1 cellular context compared by ENCODE assay signal in the genomic region with DNA sequence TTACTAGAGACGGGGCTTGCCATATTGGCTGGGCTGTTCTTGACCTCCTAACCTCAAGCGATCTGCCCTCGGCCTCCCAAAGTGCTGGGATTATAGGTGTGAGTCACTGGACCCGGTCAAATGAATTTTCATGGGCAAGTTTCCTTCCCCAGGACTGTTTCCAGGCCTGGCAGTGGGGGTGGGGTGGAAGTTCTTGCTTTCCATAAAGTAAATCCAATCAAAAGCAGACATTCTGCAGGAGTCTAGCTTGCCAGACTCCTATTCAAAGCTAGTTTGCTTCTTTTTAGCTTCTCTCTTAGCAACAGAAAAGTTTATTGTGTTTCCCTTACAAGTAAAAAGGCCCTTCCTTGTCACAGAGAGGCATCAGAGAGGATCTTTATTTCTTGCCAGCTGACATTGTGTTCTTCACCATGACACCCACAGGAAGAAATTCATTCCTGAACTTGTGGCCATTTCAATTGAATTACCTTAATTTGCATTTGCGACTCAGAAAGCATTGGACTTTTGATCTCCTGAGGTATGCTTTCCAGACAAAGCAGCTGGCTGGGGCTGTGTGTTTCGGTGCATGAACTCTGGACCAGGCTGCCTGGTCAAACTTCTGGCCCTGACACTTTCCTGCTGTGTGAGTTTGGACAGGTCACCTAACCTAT.
TF ChIP-seq lines count a peak whose summit lies in the region.

No MANE protein-coding gene starts in this region.

TF ChIP-seq in HepG2, 621 proteins besides CTCF, POLR2A, EP300 and RAD21 (continued from another document and continues in another):
- TF ChIP-seq, protein P1, sequence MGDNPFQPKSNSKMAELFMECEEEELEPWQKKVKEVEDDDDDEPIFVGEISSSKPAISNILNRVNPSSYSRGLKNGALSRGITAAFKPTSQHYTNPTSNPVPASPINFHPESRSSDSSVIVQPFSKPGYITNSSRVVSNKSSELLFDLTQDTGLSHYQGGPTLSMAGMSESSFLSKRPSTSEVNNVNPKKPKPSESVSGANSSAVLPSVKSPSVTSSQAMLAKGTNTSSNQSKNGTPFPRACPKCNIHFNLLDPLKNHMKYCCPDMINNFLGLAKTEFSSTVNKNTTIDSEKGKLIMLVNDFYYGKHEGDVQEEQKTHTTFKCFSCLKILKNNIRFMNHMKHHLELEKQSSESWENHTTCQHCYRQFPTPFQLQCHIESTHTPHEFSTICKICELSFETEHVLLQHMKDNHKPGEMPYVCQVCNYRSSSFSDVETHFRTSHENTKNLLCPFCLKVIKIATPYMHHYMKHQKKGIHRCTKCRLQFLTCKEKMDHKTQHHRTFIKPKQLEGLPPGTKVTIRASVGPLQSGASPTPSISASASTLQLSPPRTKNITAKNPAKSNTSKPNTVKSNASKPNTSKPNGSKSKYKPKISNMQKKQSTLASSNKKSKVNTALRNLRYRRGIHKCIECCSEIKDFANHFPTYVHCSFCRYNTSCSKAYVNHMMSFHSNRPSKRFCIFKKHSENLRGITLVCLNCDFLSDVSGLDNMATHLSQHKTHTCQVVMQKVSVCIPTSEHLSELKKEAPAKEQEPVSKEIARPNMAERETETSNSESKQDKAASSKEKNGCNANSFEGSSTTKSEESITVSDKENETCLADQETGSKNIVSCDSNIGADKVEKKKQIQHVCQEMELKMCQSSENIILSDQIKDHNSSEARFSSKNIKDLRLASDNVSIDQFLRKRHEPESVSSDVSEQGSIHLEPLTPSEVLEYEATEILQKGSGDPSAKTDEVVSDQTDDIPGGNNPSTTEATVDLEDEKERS (CRISPR knock-in tag; IDR thresholded peaks at IDR 0.05): peak; percentile 71; the same call in 1 of the 2 replicates
- TF ChIP-seq SOX6 (IDR thresholded peaks at IDR 0.05) (no peak), SOX6 (CRISPR knock-in tag; IDR thresholded peaks at IDR 0.05) (peak; percentile 76), THYN1 (CRISPR knock-in tag; IDR thresholded peaks at IDR 0.05; ENCODE audit: borderline replicate concordance, low read depth) (no peak), IKZF1 (IDR thresholded peaks at IDR 0.05) (no peak), RCOR2 (CRISPR knock-in tag; IDR thresholded peaks at IDR 0.05) (no peak), ZNF331 (CRISPR knock-in tag; IDR thresholded peaks at IDR 0.05) (0 out of 2 replicates have a peak, but pooled peaks have one; percentile 25), SKI (IDR thresholded peaks at IDR 0.05; ENCODE audit: partially characterized antibody) (peak; percentile 69), MZF1 (CRISPR knock-in tag; IDR thresholded peaks at IDR 0.05; ENCODE audit: borderline replicate concordance) (no peak), ZFX (CRISPR knock-in tag; IDR thresholded peaks at IDR 0.05; ENCODE audit: low read depth) (peak; percentile 26; the same call in 1 of the 2 replicates), MIXL1 (CRISPR knock-in tag; IDR thresholded peaks at IDR 0.05) (peak; percentile 63; the same call in 1 of the 2 replicates), RXRB (CRISPR knock-in tag; IDR thresholded peaks at IDR 0.05; ENCODE audit: borderline replicate concordance) (peak; percentile 52; the same call in 1 of the 2 replicates), ZNF263 (CRISPR knock-in tag; IDR thresholded peaks at IDR 0.05) (no peak), SP5 (CRISPR knock-in tag; IDR thresholded peaks at IDR 0.05; ENCODE audit: borderline replicate concordance, low read depth) (no peak), MXI1 (IDR thresholded peaks at IDR 0.05; ENCODE audit: borderline replicate concordance, low read depth, low read length) (no peak), NONO (IDR thresholded peaks at IDR 0.05) (no peak), NONO (CRISPR knock-in tag; conservative IDR thresholded peaks at IDR 0.05) (peak; percentile 18; the same call in 1 of the 2 replicates), PRPF4 (IDR thresholded peaks at IDR 0.05; ENCODE audit: low read depth, low read length, poor library complexity, severe bottlenecking) (no peak), GABPA (IDR thresholded peaks at IDR 0.05; ENCODE audit: low read depth, low read length) (no peak), GABPA (CRISPR knock-in tag; IDR thresholded peaks at IDR 0.05; ENCODE audit: low read depth) (no peak), ASH2L (IDR thresholded peaks at IDR 0.05; ENCODE audit: insufficient read length, low read depth, low read length) (peak; percentile 66), HOXA3 (CRISPR knock-in tag; IDR thresholded peaks at IDR 0.05) (no peak), BCL6 (CRISPR knock-in tag; IDR thresholded peaks at IDR 0.05) (peak; percentile 75), POGZ (CRISPR knock-in tag; IDR thresholded peaks at IDR 0.05) (peak; percentile 41; the same call in 1 of the 2 replicates), CHD4 (IDR thresholded peaks at IDR 0.05; ENCODE audit: borderline replicate concordance, low read length) (no peak), ZNF746 (CRISPR knock-in tag; IDR thresholded peaks at IDR 0.05) (no peak), RARA (CRISPR knock-in tag; IDR thresholded peaks at IDR 0.05) (peak; percentile 58)
- TF ChIP-seq, protein P2, sequence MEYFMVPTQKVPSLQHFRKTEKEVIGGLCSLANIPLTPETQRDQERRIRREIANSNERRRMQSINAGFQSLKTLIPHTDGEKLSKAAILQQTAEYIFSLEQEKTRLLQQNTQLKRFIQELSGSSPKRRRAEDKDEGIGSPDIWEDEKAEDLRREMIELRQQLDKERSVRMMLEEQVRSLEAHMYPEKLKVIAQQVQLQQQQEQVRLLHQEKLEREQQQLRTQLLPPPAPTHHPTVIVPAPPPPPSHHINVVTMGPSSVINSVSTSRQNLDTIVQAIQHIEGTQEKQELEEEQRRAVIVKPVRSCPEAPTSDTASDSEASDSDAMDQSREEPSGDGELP (IDR thresholded peaks at IDR 0.05; ENCODE audit: borderline replicate concordance, low read depth): peak; percentile 89
- TF ChIP-seq, protein P3, sequence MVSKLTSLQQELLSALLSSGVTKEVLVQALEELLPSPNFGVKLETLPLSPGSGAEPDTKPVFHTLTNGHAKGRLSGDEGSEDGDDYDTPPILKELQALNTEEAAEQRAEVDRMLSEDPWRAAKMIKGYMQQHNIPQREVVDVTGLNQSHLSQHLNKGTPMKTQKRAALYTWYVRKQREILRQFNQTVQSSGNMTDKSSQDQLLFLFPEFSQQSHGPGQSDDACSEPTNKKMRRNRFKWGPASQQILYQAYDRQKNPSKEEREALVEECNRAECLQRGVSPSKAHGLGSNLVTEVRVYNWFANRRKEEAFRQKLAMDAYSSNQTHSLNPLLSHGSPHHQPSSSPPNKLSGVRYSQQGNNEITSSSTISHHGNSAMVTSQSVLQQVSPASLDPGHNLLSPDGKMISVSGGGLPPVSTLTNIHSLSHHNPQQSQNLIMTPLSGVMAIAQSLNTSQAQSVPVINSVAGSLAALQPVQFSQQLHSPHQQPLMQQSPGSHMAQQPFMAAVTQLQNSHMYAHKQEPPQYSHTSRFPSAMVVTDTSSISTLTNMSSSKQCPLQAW (CRISPR knock-in tag; IDR thresholded peaks at IDR 0.05): 0 out of 2 replicates have a peak, but pooled peaks have one; percentile 12
- TF ChIP-seq, protein P4, sequence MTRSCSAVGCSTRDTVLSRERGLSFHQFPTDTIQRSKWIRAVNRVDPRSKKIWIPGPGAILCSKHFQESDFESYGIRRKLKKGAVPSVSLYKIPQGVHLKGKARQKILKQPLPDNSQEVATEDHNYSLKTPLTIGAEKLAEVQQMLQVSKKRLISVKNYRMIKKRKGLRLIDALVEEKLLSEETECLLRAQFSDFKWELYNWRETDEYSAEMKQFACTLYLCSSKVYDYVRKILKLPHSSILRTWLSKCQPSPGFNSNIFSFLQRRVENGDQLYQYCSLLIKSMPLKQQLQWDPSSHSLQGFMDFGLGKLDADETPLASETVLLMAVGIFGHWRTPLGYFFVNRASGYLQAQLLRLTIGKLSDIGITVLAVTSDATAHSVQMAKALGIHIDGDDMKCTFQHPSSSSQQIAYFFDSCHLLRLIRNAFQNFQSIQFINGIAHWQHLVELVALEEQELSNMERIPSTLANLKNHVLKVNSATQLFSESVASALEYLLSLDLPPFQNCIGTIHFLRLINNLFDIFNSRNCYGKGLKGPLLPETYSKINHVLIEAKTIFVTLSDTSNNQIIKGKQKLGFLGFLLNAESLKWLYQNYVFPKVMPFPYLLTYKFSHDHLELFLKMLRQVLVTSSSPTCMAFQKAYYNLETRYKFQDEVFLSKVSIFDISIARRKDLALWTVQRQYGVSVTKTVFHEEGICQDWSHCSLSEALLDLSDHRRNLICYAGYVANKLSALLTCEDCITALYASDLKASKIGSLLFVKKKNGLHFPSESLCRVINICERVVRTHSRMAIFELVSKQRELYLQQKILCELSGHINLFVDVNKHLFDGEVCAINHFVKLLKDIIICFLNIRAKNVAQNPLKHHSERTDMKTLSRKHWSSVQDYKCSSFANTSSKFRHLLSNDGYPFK (CRISPR knock-in tag; IDR thresholded peaks at IDR 0.05; ENCODE audit: borderline replicate concordance): no peak
- TF ChIP-seq, protein P5, sequence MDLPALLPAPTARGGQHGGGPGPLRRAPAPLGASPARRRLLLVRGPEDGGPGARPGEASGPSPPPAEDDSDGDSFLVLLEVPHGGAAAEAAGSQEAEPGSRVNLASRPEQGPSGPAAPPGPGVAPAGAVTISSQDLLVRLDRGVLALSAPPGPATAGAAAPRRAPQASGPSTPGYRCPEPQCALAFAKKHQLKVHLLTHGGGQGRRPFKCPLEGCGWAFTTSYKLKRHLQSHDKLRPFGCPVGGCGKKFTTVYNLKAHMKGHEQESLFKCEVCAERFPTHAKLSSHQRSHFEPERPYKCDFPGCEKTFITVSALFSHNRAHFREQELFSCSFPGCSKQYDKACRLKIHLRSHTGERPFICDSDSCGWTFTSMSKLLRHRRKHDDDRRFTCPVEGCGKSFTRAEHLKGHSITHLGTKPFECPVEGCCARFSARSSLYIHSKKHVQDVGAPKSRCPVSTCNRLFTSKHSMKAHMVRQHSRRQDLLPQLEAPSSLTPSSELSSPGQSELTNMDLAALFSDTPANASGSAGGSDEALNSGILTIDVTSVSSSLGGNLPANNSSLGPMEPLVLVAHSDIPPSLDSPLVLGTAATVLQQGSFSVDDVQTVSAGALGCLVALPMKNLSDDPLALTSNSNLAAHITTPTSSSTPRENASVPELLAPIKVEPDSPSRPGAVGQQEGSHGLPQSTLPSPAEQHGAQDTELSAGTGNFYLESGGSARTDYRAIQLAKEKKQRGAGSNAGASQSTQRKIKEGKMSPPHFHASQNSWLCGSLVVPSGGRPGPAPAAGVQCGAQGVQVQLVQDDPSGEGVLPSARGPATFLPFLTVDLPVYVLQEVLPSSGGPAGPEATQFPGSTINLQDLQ (CRISPR knock-in tag; IDR thresholded peaks at IDR 0.05): no peak
- TF ChIP-seq, protein P6, sequence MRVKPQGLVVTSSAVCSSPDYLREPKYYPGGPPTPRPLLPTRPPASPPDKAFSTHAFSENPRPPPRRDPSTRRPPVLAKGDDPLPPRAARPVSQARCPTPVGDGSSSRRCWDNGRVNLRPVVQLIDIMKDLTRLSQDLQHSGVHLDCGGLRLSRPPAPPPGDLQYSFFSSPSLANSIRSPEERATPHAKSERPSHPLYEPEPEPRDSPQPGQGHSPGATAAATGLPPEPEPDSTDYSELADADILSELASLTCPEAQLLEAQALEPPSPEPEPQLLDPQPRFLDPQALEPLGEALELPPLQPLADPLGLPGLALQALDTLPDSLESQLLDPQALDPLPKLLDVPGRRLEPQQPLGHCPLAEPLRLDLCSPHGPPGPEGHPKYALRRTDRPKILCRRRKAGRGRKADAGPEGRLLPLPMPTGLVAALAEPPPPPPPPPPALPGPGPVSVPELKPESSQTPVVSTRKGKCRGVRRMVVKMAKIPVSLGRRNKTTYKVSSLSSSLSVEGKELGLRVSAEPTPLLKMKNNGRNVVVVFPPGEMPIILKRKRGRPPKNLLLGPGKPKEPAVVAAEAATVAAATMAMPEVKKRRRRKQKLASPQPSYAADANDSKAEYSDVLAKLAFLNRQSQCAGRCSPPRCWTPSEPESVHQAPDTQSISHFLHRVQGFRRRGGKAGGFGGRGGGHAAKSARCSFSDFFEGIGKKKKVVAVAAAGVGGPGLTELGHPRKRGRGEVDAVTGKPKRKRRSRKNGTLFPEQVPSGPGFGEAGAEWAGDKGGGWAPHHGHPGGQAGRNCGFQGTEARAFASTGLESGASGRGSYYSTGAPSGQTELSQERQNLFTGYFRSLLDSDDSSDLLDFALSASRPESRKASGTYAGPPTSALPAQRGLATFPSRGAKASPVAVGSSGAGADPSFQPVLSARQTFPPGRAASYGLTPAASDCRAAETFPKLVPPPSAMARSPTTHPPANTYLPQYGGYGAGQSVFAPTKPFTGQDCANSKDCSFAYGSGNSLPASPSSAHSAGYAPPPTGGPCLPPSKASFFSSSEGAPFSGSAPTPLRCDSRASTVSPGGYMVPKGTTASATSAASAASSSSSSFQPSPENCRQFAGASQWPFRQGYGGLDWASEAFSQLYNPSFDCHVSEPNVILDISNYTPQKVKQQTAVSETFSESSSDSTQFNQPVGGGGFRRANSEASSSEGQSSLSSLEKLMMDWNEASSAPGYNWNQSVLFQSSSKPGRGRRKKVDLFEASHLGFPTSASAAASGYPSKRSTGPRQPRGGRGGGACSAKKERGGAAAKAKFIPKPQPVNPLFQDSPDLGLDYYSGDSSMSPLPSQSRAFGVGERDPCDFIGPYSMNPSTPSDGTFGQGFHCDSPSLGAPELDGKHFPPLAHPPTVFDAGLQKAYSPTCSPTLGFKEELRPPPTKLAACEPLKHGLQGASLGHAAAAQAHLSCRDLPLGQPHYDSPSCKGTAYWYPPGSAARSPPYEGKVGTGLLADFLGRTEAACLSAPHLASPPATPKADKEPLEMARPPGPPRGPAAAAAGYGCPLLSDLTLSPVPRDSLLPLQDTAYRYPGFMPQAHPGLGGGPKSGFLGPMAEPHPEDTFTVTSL (CRISPR knock-in tag; IDR thresholded peaks at IDR 0.05; ENCODE audit: borderline replicate concordance): peak; percentile 73; the same call in 1 of the 2 replicates
- TF ChIP-seq, protein P7, sequence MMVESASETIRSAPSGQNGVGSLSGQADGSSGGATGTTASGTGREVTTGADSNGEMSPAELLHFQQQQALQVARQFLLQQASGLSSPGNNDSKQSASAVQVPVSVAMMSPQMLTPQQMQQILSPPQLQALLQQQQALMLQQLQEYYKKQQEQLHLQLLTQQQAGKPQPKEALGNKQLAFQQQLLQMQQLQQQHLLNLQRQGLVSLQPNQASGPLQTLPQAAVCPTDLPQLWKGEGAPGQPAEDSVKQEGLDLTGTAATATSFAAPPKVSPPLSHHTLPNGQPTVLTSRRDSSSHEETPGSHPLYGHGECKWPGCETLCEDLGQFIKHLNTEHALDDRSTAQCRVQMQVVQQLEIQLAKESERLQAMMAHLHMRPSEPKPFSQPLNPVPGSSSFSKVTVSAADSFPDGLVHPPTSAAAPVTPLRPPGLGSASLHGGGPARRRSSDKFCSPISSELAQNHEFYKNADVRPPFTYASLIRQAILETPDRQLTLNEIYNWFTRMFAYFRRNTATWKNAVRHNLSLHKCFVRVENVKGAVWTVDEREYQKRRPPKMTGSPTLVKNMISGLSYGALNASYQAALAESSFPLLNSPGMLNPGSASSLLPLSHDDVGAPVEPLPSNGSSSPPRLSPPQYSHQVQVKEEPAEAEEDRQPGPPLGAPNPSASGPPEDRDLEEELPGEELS (CRISPR knock-in tag; IDR thresholded peaks at IDR 0.05): 0 out of 2 replicates have a peak, but pooled peaks have one; percentile 0
- TF ChIP-seq, protein P8, sequence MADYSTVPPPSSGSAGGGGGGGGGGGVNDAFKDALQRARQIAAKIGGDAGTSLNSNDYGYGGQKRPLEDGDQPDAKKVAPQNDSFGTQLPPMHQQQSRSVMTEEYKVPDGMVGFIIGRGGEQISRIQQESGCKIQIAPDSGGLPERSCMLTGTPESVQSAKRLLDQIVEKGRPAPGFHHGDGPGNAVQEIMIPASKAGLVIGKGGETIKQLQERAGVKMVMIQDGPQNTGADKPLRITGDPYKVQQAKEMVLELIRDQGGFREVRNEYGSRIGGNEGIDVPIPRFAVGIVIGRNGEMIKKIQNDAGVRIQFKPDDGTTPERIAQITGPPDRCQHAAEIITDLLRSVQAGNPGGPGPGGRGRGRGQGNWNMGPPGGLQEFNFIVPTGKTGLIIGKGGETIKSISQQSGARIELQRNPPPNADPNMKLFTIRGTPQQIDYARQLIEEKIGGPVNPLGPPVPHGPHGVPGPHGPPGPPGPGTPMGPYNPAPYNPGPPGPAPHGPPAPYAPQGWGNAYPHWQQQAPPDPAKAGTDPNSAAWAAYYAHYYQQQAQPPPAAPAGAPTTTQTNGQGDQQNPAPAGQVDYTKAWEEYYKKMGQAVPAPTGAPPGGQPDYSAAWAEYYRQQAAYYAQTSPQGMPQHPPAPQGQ (CRISPR knock-in tag; IDR thresholded peaks at IDR 0.05; ENCODE audit: borderline replicate concordance): no peak
